ENCODE assay signal across 34 cellular contexts in genomic region chr5:98964621-98965020, GRCh38.
"Had no signal": no experiment of that assay in that cellular context is flagged by ENCODE, and none has a peak within 500 bp of the region (broad histone marks: within the 10 kb centered on the region; RNA-seq: fewer than 3 reads in every experiment).

No MANE protein-coding gene starts in this region.

- H3K27ac ChIP-seq: ascending aorta, breast epithelium, cardiac muscle cell, colonic mucosa, epithelial cell of prostate, gastroesophageal sphincter had no signal

- ATAC-seq: activated CD4-positive, alpha-beta T cell treated with anti-CD3 and anti-CD28 coated beads for 36 hours; activated CD8-positive, alpha-beta memory T cell treated with anti-CD3 and anti-CD28 coated beads, Interleukin-2, amount 10 ng/mL, durations not matched to agents 7 days and 5 days; activated CD8-positive, alpha-beta T cell treated with anti-CD3 and anti-CD28 coated beads, Interleukin-2, amount 10 ng/mL, durations not matched to agents 7 days and 5 days; activated naive CD4-positive, alpha-beta T cell treated with anti-CD3 and anti-CD28 coated beads, Interleukin-2, amount 50 U/mL, for 72 hours; activated T-cell treated with anti-CD3 and anti-CD28 coated beads, Interleukin-2, amount 50 U/mL, for 72 hours; esophagus mucosa; gastroesophageal sphincter; T-helper 17 cell had no signal

- H3K36me3 Mint-ChIP-seq: activated CD4-positive, alpha-beta memory T cell treated with anti-CD3 and anti-CD28 coated beads for 36 hours; activated CD8-positive, alpha-beta memory T cell treated with anti-CD3 and anti-CD28 coated beads, Interleukin-2, amount 10 ng/mL, durations not matched to agents 7 days and 5 days; activated naive CD4-positive, alpha-beta T cell treated with anti-CD3 and anti-CD28 coated beads, Interleukin-2, amount 10 ng/mL, durations not matched to agents 7 days and 5 days; activated naive CD8-positive, alpha-beta T cell treated with anti-CD3 and anti-CD28 coated beads, Interleukin-2, amount 10 ng/mL, durations not matched to agents 7 days and 5 days had no signal

- DNase-seq: activated CD4-positive, alpha-beta memory T cell treated with anti-CD3 and anti-CD28 coated beads for 36 hours; activated CD4-positive, alpha-beta T cell treated with anti-CD3 and anti-CD28 coated beads for 36 hours; activated CD4-positive, alpha-beta T cell treated with anti-CD3 and anti-CD28 coated beads, Interleukin-2, amount 10 ng/mL, durations not matched to agents 24 days and 14 days; activated CD4-positive, CD25-positive, alpha-beta regulatory T cell; activated CD4-positive, CD25-positive, alpha-beta regulatory T cell treated with anti-CD3 and anti-CD28 coated beads, Interleukin-2, amount 50 U/mL, for 72 hours; activated CD8-positive, alpha-beta memory T cell treated with anti-CD3 and anti-CD28 coated beads, Interleukin-2, amount 10 ng/mL, durations not matched to agents 7 days and 5 days; activated CD8-positive, alpha-beta memory T cell treated with anti-CD3 and anti-CD28 coated beads, Interleukin-2, amount 50 U/mL, for 4 hours; activated CD8-positive, alpha-beta T cell treated with anti-CD3 and anti-CD28 coated beads, Interleukin-2, amount 10 ng/mL, durations not matched to agents 7 days and 5 days; activated gamma-delta T cell; activated naive CD4-positive, alpha-beta T cell; activated naive CD4-positive, alpha-beta T cell treated with anti-CD3 and anti-CD28 coated beads, Interleukin-2, amount 10 ng/mL, durations not matched to agents 7 days and 5 days; activated naive CD8-positive, alpha-beta T cell treated with anti-CD3 and anti-CD28 coated beads, Interleukin-2, amount 10 ng/mL, durations not matched to agents 7 days and 5 days; activated T-cell treated with anti-CD3 and anti-CD28 coated beads, Interleukin-2, amount 50 U/mL, for 1 hour; activated T-cell treated with anti-CD3 and anti-CD28 coated beads, Interleukin-2, amount 50 U/mL, for 72 hours; central memory CD4-positive, alpha-beta T cell; cerebellar nuclear complex; colonic mucosa; effector CD8-positive, alpha-beta T cell; foreskin fibroblast; head of caudate nucleus; T-helper 1 cell; T-helper 17 cell; T1000 had no signal

- H3K9me3 Mint-ChIP-seq: activated CD4-positive, alpha-beta memory T cell treated with anti-CD3 and anti-CD28 coated beads for 36 hours; activated CD4-positive, alpha-beta T cell treated with anti-CD3 and anti-CD28 coated beads, Interleukin-2, amount 10 ng/mL, durations not matched to agents 24 days and 14 days; activated naive CD4-positive, alpha-beta T cell treated with anti-CD3 and anti-CD28 coated beads, Interleukin-2, amount 10 ng/mL, durations not matched to agents 7 days and 5 days had no signal

- H3K4me3 Mint-ChIP-seq: activated CD4-positive, alpha-beta memory T cell treated with anti-CD3 and anti-CD28 coated beads for 36 hours; activated CD4-positive, alpha-beta T cell treated with anti-CD3 and anti-CD28 coated beads for 36 hours; activated CD4-positive, alpha-beta T cell treated with anti-CD3 and anti-CD28 coated beads, Interleukin-2, amount 10 ng/mL, durations not matched to agents 24 days and 14 days; activated CD8-positive, alpha-beta memory T cell treated with anti-CD3 and anti-CD28 coated beads, Interleukin-2, amount 10 ng/mL, durations not matched to agents 7 days and 5 days; activated CD8-positive, alpha-beta T cell treated with anti-CD3 and anti-CD28 coated beads, Interleukin-2, amount 10 ng/mL, durations not matched to agents 7 days and 5 days; activated naive CD4-positive, alpha-beta T cell treated with anti-CD3 and anti-CD28 coated beads, Interleukin-2, amount 10 ng/mL, durations not matched to agents 7 days and 5 days; activated naive CD8-positive, alpha-beta T cell treated with anti-CD3 and anti-CD28 coated beads, Interleukin-2, amount 10 ng/mL, durations not matched to agents 7 days and 5 days; activated T-cell treated with anti-CD3 and anti-CD28 coated beads, Interleukin-2, amount 50 U/mL, for 72 hours; brain; T-helper 17 cell; T-helper 2 cell treated with Interferon-gamma antibody and Interleukin-4, amounts not matched to agents 5 μg/mL and 100 μg/mL, for 36 hours had no signal

- H3K9me3 ChIP-seq: breast epithelium, colonic mucosa had no signal

- H3K4me3 ChIP-seq: ascending aorta, breast epithelium, cardiac muscle cell, colonic mucosa, gastroesophageal sphincter had no signal

- H3K27ac Mint-ChIP-seq: activated CD4-positive, alpha-beta memory T cell treated with anti-CD3 and anti-CD28 coated beads for 36 hours; activated CD4-positive, alpha-beta T cell treated with anti-CD3 and anti-CD28 coated beads for 36 hours; activated CD4-positive, alpha-beta T cell treated with anti-CD3 and anti-CD28 coated beads, Interleukin-2, amount 10 ng/mL, durations not matched to agents 24 days and 14 days; activated CD8-positive, alpha-beta memory T cell treated with anti-CD3 and anti-CD28 coated beads, Interleukin-2, amount 10 ng/mL, durations not matched to agents 7 days and 5 days; activated CD8-positive, alpha-beta T cell treated with anti-CD3 and anti-CD28 coated beads, Interleukin-2, amount 10 ng/mL, durations not matched to agents 7 days and 5 days; activated naive CD4-positive, alpha-beta T cell treated with anti-CD3 and anti-CD28 coated beads, Interleukin-2, amount 10 ng/mL, durations not matched to agents 7 days and 5 days; activated naive CD4-positive, alpha-beta T cell treated with anti-CD3 and anti-CD28 coated beads, Interleukin-2, amount 50 U/mL, for 72 hours; activated naive CD8-positive, alpha-beta T cell treated with anti-CD3 and anti-CD28 coated beads, Interleukin-2, amount 10 ng/mL, durations not matched to agents 7 days and 5 days; activated T-cell treated with anti-CD3 and anti-CD28 coated beads, Interleukin-2, amount 50 U/mL, for 72 hours; brain; T-helper 17 cell; T-helper 2 cell treated with Interferon-gamma antibody and Interleukin-4, amounts not matched to agents 5 μg/mL and 100 μg/mL, for 36 hours had no signal

- H3K36me3 ChIP-seq: ascending aorta, breast epithelium, cardiac muscle cell, colonic mucosa, gastroesophageal sphincter had no signal

- H3K27me3 ChIP-seq: ascending aorta, breast epithelium, cardiac muscle cell, colonic mucosa, gastroesophageal sphincter had no signal

- H3K27me3 Mint-ChIP-seq: activated CD4-positive, alpha-beta memory T cell treated with anti-CD3 and anti-CD28 coated beads for 36 hours; activated CD4-positive, alpha-beta T cell treated with anti-CD3 and anti-CD28 coated beads for 36 hours; activated CD8-positive, alpha-beta memory T cell treated with anti-CD3 and anti-CD28 coated beads, Interleukin-2, amount 10 ng/mL, durations not matched to agents 7 days and 5 days; activated naive CD4-positive, alpha-beta T cell treated with anti-CD3 and anti-CD28 coated beads, Interleukin-2, amount 10 ng/mL, durations not matched to agents 7 days and 5 days; activated naive CD8-positive, alpha-beta T cell treated with anti-CD3 and anti-CD28 coated beads, Interleukin-2, amount 10 ng/mL, durations not matched to agents 7 days and 5 days; brain; T-helper 17 cell had no signal

- FAIRE-seq: endometrium, endothelial cell of umbilical vein had no signal

- H3K4me1 Mint-ChIP-seq: activated CD4-positive, alpha-beta T cell treated with anti-CD3 and anti-CD28 coated beads for 36 hours; activated CD4-positive, alpha-beta T cell treated with anti-CD3 and anti-CD28 coated beads, Interleukin-2, amount 10 ng/mL, durations not matched to agents 24 days and 14 days; activated CD8-positive, alpha-beta memory T cell treated with anti-CD3 and anti-CD28 coated beads, Interleukin-2, amount 10 ng/mL, durations not matched to agents 7 days and 5 days; activated naive CD4-positive, alpha-beta T cell treated with anti-CD3 and anti-CD28 coated beads, Interleukin-2, amount 10 ng/mL, durations not matched to agents 7 days and 5 days; activated naive CD8-positive, alpha-beta T cell treated with anti-CD3 and anti-CD28 coated beads, Interleukin-2, amount 10 ng/mL, durations not matched to agents 7 days and 5 days; brain had no signal

- H3K4me1 ChIP-seq: ascending aorta, breast epithelium, colonic mucosa, gastroesophageal sphincter had no signal
